Comparison of ENCODE assay signal across 23 cellular contexts in genomic region chr4:90415116-90415515, GRCh38.
DNase-seq lines count a peak whose midpoint lies in the region; ATAC-seq, FAIRE-seq and TF ChIP-seq lines count a peak whose summit lies in the region.
"Had no signal": no experiment of that assay in that cellular context is flagged by ENCODE, and none has a peak within 500 bp of the region (broad histone marks: within the 10 kb centered on the region; RNA-seq: fewer than 3 reads in every experiment).

No MANE protein-coding gene starts in this region.

- no peak overlapping the region for H2BK120ac ChIP-seq in neuronal stem cell (ENCODE audit: low read depth, low read length)

- no peaks in the 10 kb centered on the region for H3K36me3 ChIP-seq in neuronal stem cell (replicated peaks in 1 of 2; ENCODE audit: control insufficient read depth in 2 of 2, insufficient read depth in 2 of 2, low read length in 2 of 2)
- H3K36me3 ChIP-seq: BE2C; BLaER1 treated with 17β-estradiol and CSF1 and Interleukin-3, amounts not matched to agents 10 nM and 100 nM had no signal

- H3K4me1 ChIP-seq in neuronal stem cell (ENCODE audit: control insufficient read depth in 2 of 2, insufficient read depth in 1 of 2, low read depth in 1 of 2, low read length in 2 of 2), result no peaks in the 10 kb centered on the region
- H3K4me1 ChIP-seq: BE2C; BLaER1 treated with 17β-estradiol and CSF1 and Interleukin-3, amounts not matched to agents 10 nM and 100 nM had no signal

- peak; percentile 59 for FAIRE-seq in G401.6 (lab: Jason Lieb, UNC)
- peak; percentile 33 for FAIRE-seq in colon (lab: Jason Lieb, UNC)
- FAIRE-seq: A204.1, GM12878, GM19239, H1 had no signal

- no peak overlapping the region for H2BK15ac ChIP-seq in neuronal stem cell (ENCODE audit: low read length)

- no peaks in the 10 kb centered on the region for H3K27me3 ChIP-seq in neuronal stem cell (ENCODE audit: control insufficient read depth in 3 of 3, insufficient read depth in 3 of 3, low read depth in 1 of 3, low read length in 3 of 3)
- H3K27me3 ChIP-seq: BE2C; BLaER1 treated with 17β-estradiol and CSF1 and Interleukin-3, amounts not matched to agents 10 nM and 100 nM had no signal

- H3K4me3 ChIP-seq in neuronal stem cell (ENCODE audit: low read length in 2 of 2), result no peak overlapping the region
- H3K4me3 ChIP-seq: BLaER1 treated with 17β-estradiol and CSF1 and Interleukin-3, amounts not matched to agents 10 nM and 100 nM; GM12878; GM23248 had no signal

- no peak overlapping the region for H4K8ac ChIP-seq in neuronal stem cell (ENCODE audit: low read depth, low read length)

- WGBS in neuronal stem cell (ENCODE audit: extremely low coverage in 2 of 2, insufficient read length in 2 of 2, insufficient replicate concordance in 1 of 2), 2 donors, result no CpG with 5 or more reads among the region's 5 CpGs

- H2BK12ac ChIP-seq in neuronal stem cell (ENCODE audit: low read length), result no peak overlapping the region

- no peaks in the 10 kb centered on the region for H3K9me3 ChIP-seq in neuronal stem cell (replicated peaks in 1 of 2; ENCODE audit: control insufficient read depth in 2 of 2, insufficient read depth in 1 of 2, low read depth in 1 of 2, low read length in 2 of 2)
- H3K9me3 ChIP-seq: BE2C; BLaER1 treated with 17β-estradiol and CSF1 and Interleukin-3, amounts not matched to agents 10 nM and 100 nM had no signal

- no peak overlapping the region for H3K27ac ChIP-seq in neuronal stem cell (replicated peaks; ENCODE audit: low read length)
- H3K27ac ChIP-seq: 22Rv1; BLaER1 treated with 17β-estradiol and CSF1 and Interleukin-3, amounts not matched to agents 10 nM and 100 nM; GM23248 had no signal

- H3K14ac ChIP-seq in neuronal stem cell (ENCODE audit: low read length), result no peak overlapping the region

- no peak overlapping the region for H2AFZ ChIP-seq in neuronal stem cell (ENCODE audit: low read length)
- H2AFZ ChIP-seq: GM23248 had no signal

- H3K23ac ChIP-seq in neuronal stem cell (ENCODE audit: low read depth, low read length, poor library complexity), result no peak overlapping the region

- H2AK5ac ChIP-seq in neuronal stem cell (ENCODE audit: low read depth, low read length), result no peak overlapping the region

- H2BK5ac ChIP-seq in neuronal stem cell (ENCODE audit: low read length), result no peak overlapping the region

- no peak overlapping the region for H3K9ac ChIP-seq in neuronal stem cell (ENCODE audit: low read depth, low read length, poor library complexity)
- H3K9ac ChIP-seq: BLaER1 treated with 17β-estradiol and CSF1 and Interleukin-3, amounts not matched to agents 10 nM and 100 nM; GM23248 had no signal

- H3K4ac ChIP-seq in neuronal stem cell (ENCODE audit: low read length), result no peak overlapping the region

- H4K91ac ChIP-seq in neuronal stem cell (ENCODE audit: low read depth, low read length, poor library complexity), result no peak overlapping the region

- no peak for ATAC-seq in SK-N-SH treated with all-trans-retinoic acid at 6 μM for 48 hours
- ATAC-seq: GM12878 had no signal

- H3K79me1 ChIP-seq in neuronal stem cell (ENCODE audit: low read depth, low read length), result no peaks in the 10 kb centered on the region

- no peak overlapping the region for H3K4me2 ChIP-seq in neuronal stem cell (ENCODE audit: insufficient read depth, low read length, poor library complexity, severe bottlenecking)
- H3K4me2 ChIP-seq: BLaER1 treated with 17β-estradiol and CSF1 and Interleukin-3, amounts not matched to agents 10 nM and 100 nM had no signal

- H3K18ac ChIP-seq in neuronal stem cell (ENCODE audit: low read length), result no peak overlapping the region

- DNase-seq in NCI-H524 (lab: John Stamatoyannopoulos, UW) (peak; percentile 1 to 13), NCI-H524 treated with DMSO at 0.1 percent for 48 hours (lab: John Stamatoyannopoulos, UW) (no peak), neuronal stem cell (ENCODE audit: low spot score) (no peak)
- DNase-seq: BE2C; Calu3; CD4-positive, alpha-beta T cell; CD8-positive, alpha-beta memory T cell; COR-L47; DMS53; DMS79 treated with DMSO at 0.1 percent for 48 hours; GDM1; GM23248; H7; HCEC 1CT had no signal

TF ChIP-seq in SK-N-SH treated with all-trans-retinoic acid at 6 μM for 48 hours, 23 proteins besides CTCF, POLR2A, EP300 and RAD21:
- TF ChIP-seq POU6F1 (CRISPR knock-in tag; IDR thresholded peaks at IDR 0.05; ENCODE audit: borderline replicate concordance, low read depth) (no peak), ZFP30 (CRISPR knock-in tag; IDR thresholded peaks at IDR 0.05) (no peak), BACH2 (CRISPR knock-in tag; IDR thresholded peaks at IDR 0.05; ENCODE audit: borderline replicate concordance) (no peak), ZFP3 (CRISPR knock-in tag; IDR thresholded peaks at IDR 0.05) (no peak), SNAI2 (CRISPR knock-in tag; IDR thresholded peaks at IDR 0.05) (no peak), OSR1 (CRISPR knock-in tag; IDR thresholded peaks at IDR 0.05) (no peak), CREB5 (CRISPR knock-in tag; IDR thresholded peaks at IDR 0.05; ENCODE audit: low read depth) (no peak), TSHZ2 (CRISPR knock-in tag; IDR thresholded peaks at IDR 0.05) (no peak), PATZ1 (CRISPR knock-in tag; IDR thresholded peaks at IDR 0.05; ENCODE audit: borderline replicate concordance) (no peak)

Comparison
In these comparisons a context has a peak if more than half of its experiments do, and no peak if none do; other contexts are left out.
1. DNase-seq: peak in NCI-H524 (2 of 2); none in NCI-H524 treated with DMSO at 0.1 percent for 48 hours (single experiment) and neuronal stem cell (single experiment).